In the genomic region with DNA sequence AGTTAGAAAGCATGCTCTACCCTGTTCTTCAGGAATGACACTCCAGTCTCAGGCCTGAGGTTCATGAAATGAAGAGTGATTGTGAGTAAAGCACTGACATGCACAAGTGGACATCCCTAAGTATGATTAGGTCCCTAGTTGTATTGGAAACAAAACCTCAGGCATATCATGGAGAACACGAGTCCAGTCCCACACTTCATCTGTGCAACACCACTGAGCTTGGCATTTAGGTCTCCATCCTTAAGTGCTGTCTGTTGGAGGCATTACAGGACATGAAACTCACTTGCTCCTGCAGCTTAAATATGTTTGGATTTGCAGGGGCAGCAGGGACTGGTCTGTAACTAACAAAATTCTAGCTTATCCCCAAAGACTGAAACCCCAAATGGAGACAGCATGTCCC, we compare ENCODE assay signal across 15 cellular contexts.
DNase-seq lines count a peak whose midpoint lies in the region; ATAC-seq and TF ChIP-seq lines count a peak whose summit lies in the region.
"Had no signal": no experiment of that assay in that cellular context is flagged by ENCODE, and none has a peak within 500 bp of the region (broad histone marks: within the 10 kb centered on the region; RNA-seq: fewer than 3 reads in every experiment).

No MANE protein-coding gene starts in this region.

- H3K9me3 ChIP-seq in heart right ventricle, result no peaks in the 10 kb centered on the region
- H3K9me3 ChIP-seq in stomach smooth muscle (ENCODE audit: control insufficient read depth in 2 of 2, low read length in 2 of 2), result no peaks in the 10 kb centered on the region

- ATAC-seq in left ventricle myocardium superior, result peak; percentile 42
- no peak for ATAC-seq in heart right ventricle
- ATAC-seq: CD8-positive, alpha-beta T cell; HepG2 had no signal

- H3K27me3 ChIP-seq in heart right ventricle (peaks cover 0 to 5% (median 0%) of the 10 kb centered on the region in 7 donors), dorsolateral prefrontal cortex (peaks cover 0 to 41% (median 0%) of the 10 kb centered on the region in 45 donors), stomach smooth muscle (ENCODE audit: control insufficient read depth in 1 of 2, insufficient read depth in 2 of 2, low read length in 2 of 2) (no peaks in the 10 kb centered on the region)
- H3K27me3 ChIP-seq: BLaER1 treated with 17β-estradiol and CSF1 and Interleukin-3, amounts not matched to agents 10 nM and 100 nM had no signal

- DNase-seq in left ventricle myocardium superior (no peak), heart right ventricle (no peak), dorsolateral prefrontal cortex (no peak), GOT3 (lab: John Stamatoyannopoulos, UW) (no peak), HuH-7.5 (ENCODE audit: low spot score) (no peak), hepatic stellate cell (ENCODE audit: low spot score) (no peak)
- DNase-seq: Calu3; CD8-positive, alpha-beta T cell; DMS79 treated with DMSO at 0.1 percent for 48 hours; GF-D8; H7 had no signal

- H3K27ac ChIP-seq in heart right ventricle, result peak overlapping the region in 1 of 10 donors; percentile 11
- H3K27ac ChIP-seq in dorsolateral prefrontal cortex, result peak overlapping the region in 43 of 59 donors; percentile 5 to 81 (median 55)
- peak overlapping the region; percentile 31 for H3K27ac ChIP-seq in stomach smooth muscle (ENCODE audit: low read length)
- H3K27ac ChIP-seq: BLaER1 treated with 17β-estradiol and CSF1 and Interleukin-3, amounts not matched to agents 10 nM and 100 nM had no signal

- H3K36me3 ChIP-seq in heart right ventricle, result no peaks in the 10 kb centered on the region
- H3K36me3 ChIP-seq in stomach smooth muscle (ENCODE audit: control insufficient read depth in 2 of 2, insufficient read depth in 2 of 2, low read length in 2 of 2), result no peaks in the 10 kb centered on the region
- H3K36me3 ChIP-seq: BLaER1 treated with 17β-estradiol and CSF1 and Interleukin-3, amounts not matched to agents 10 nM and 100 nM had no signal

- no peak overlapping the region for H3K4me3 ChIP-seq in heart right ventricle
- peak overlapping the region in 2 of 59 donors; percentile 16 to 27 for H3K4me3 ChIP-seq in dorsolateral prefrontal cortex
- H3K4me3 ChIP-seq in stomach smooth muscle (ENCODE audit: low read length in 2 of 2), result no peak overlapping the region
- H3K4me3 ChIP-seq: BLaER1 treated with 17β-estradiol and CSF1 and Interleukin-3, amounts not matched to agents 10 nM and 100 nM; GM23338 had no signal

- TF ChIP-seq CTCF in heart right ventricle (IDR thresholded peaks at IDR 0.05) (no peak), dorsolateral prefrontal cortex (IDR thresholded peaks at IDR 0.05 in 54 of 56, conservative IDR thresholded peaks at IDR 0.05 in 2 of 56; ENCODE audit: low read depth in 1 of 56, partially characterized antibody in 56 of 56) (no peak)

- no peak overlapping the region for H3K9ac ChIP-seq in stomach smooth muscle (ENCODE audit: low read length in 2 of 2)
- H3K9ac ChIP-seq: BLaER1 treated with 17β-estradiol and CSF1 and Interleukin-3, amounts not matched to agents 10 nM and 100 nM had no signal

- intact Hi-C loops in left ventricle myocardium superior (cut with micrococcal nuclease), result no loop called here
- intact Hi-C loops in heart right ventricle (cut with DNase I), result no loop called here
- intact Hi-C loops in dorsolateral prefrontal cortex (cut with DNase I), result no loop called here

- WGBS in heart right ventricle, 2 donors, result 38 to 43% methylated on average over 1 of the region's 1 CpG

- peaks cover 0 to 10% (median 6%) of the 10 kb centered on the region in 9 donors for H3K4me1 ChIP-seq in heart right ventricle
- peaks cover 14% of the 10 kb centered on the region for H3K4me1 ChIP-seq in stomach smooth muscle (ENCODE audit: control insufficient read depth, insufficient read depth, low read length)
